In the genomic region with DNA sequence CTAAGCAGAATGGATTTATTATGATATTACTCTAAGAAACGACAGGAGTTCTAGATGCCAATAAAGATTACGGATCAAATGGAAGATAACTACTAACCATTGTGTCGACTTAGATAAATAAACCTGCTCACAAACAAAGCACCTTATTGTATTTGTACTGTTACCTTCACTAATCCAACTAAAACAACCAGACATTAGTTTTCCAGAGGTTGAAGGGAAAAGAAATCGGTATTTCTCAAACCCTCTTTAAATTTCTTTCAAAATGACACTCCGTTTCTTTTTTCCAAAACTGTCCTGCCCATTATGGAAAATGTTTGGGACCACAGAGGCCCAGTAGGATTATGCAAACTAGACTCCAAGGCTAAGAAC, we compare ENCODE assay signal across 11 cellular contexts. TPM values are rescaled to one million over a fixed set of nuclear protein-coding genes. Genes with fewer than 3 reads are reported as not detected.
DNase-seq lines count a peak whose midpoint lies in the region; ATAC-seq and TF ChIP-seq lines count a peak whose summit lies in the region.
"Had no signal": no experiment of that assay in that cellular context is flagged by ENCODE, and none has a peak within 500 bp of the region (broad histone marks: within the 10 kb centered on the region; RNA-seq: fewer than 3 reads in every experiment).

No MANE protein-coding gene starts in this region.

- peaks cover 4% of the 10 kb centered on the region for H3K79me1 ChIP-seq in mesenchymal stem cell (replicated peaks; ENCODE audit: low read length, poor library complexity, severe bottlenecking)

- no peak overlapping the region for H2BK12ac ChIP-seq in mesenchymal stem cell (ENCODE audit: low read length in 2 of 2)

- peak overlapping the region; percentile 42 for H3K27ac Mint-ChIP-seq in activated naive CD4-positive, alpha-beta T cell treated with anti-CD3 and anti-CD28 coated beads for 36 hours
- peak overlapping the region; percentile 78 for H3K27ac Mint-ChIP-seq in activated naive CD8-positive, alpha-beta T cell treated with anti-CD3 and anti-CD28 coated beads for 36 hours

- H3K23ac ChIP-seq in mesenchymal stem cell (ENCODE audit: low read length in 2 of 2), result no peak overlapping the region

- intact Hi-C loops in activated naive CD4-positive, alpha-beta T cell treated with anti-CD3 and anti-CD28 coated beads for 36 hours (cut with micrococcal nuclease), result no loop called here
- intact Hi-C loops in thyroid gland (cut with DNase I), result loop anchor here (10.0 kb wide), 1 partner anchor 55 kb away; no protein-coding TSS in a partner anchor
- intact Hi-C loops in lower leg skin (cut with DNase I; ENCODE audit: low total_unique reads), result no loop called here

- no peak overlapping the region for H3K9ac ChIP-seq in mesenchymal stem cell (ENCODE audit: low read length)
- H3K9ac ChIP-seq: BLaER1 had no signal

- H2BK15ac ChIP-seq in mesenchymal stem cell (ENCODE audit: low read depth, poor library complexity, severe bottlenecking), result no peak overlapping the region

- CTCF ChIA-PET in activated naive CD4-positive, alpha-beta T cell treated with anti-CD3 and anti-CD28 coated beads for 36 hours (lab: Charles Lee), result interaction anchor here (0.6 to 1.3 kb wide), 3 partner anchors 13 to 196 kb away, joined by 3 to 6 read pairs (median 3); no protein-coding TSS in a partner anchor

- no peak overlapping the region for H2BK5ac ChIP-seq in mesenchymal stem cell (ENCODE audit: low read depth, low read length, poor library complexity, severe bottlenecking)

- peak overlapping the region; percentile 98 for H3K4me3 Mint-ChIP-seq in activated naive CD4-positive, alpha-beta T cell treated with anti-CD3 and anti-CD28 coated beads for 36 hours
- peak overlapping the region; percentile 94 for H3K4me3 Mint-ChIP-seq in activated naive CD8-positive, alpha-beta T cell treated with anti-CD3 and anti-CD28 coated beads for 36 hours

- H2AK5ac ChIP-seq in mesenchymal stem cell (ENCODE audit: low read length, severe bottlenecking), result no peak overlapping the region

- DNase-seq in activated naive CD4-positive, alpha-beta T cell treated with anti-CD3 and anti-CD28 coated beads for 36 hours, result no peak
- no peak for DNase-seq in activated naive CD4-positive, alpha-beta T cell treated with anti-CD3 and anti-CD28 coated beads, Interleukin-2, amount 50 U/mL, for 16 hours
- DNase-seq in activated naive CD8-positive, alpha-beta T cell treated with anti-CD3 and anti-CD28 coated beads for 36 hours, result no peak
- DNase-seq in mesenchymal stem cell, result no peak
- no peak for DNase-seq in thyroid gland
- no peak for DNase-seq in NCI-H748 (lab: John Stamatoyannopoulos, UW; ENCODE audit: unreplicated experiment)
- DNase-seq in lower leg skin (ENCODE audit: low spot score in 2 of 2), result no peak
- DNase-seq: NCI-H1930 had no signal

- H3K27me3 Mint-ChIP-seq in activated naive CD4-positive, alpha-beta T cell treated with anti-CD3 and anti-CD28 coated beads for 36 hours (ENCODE audit: low read depth), result no peaks in the 10 kb centered on the region
- no peaks in the 10 kb centered on the region for H3K27me3 Mint-ChIP-seq in activated naive CD8-positive, alpha-beta T cell treated with anti-CD3 and anti-CD28 coated beads for 36 hours

- H3K9me3 ChIP-seq in mesenchymal stem cell (ENCODE audit: control insufficient read depth, low read length) (no peaks in the 10 kb centered on the region), thyroid gland (no peaks in the 10 kb centered on the region)
- H3K9me3 ChIP-seq: BLaER1, pancreas had no signal

- no peak overlapping the region for H4K91ac ChIP-seq in mesenchymal stem cell (ENCODE audit: low read length)

- no peak overlapping the region for H3K14ac ChIP-seq in mesenchymal stem cell (ENCODE audit: low read length in 2 of 2)

- no peak overlapping the region for H2AFZ ChIP-seq in mesenchymal stem cell (ENCODE audit: low read depth, low read length)

- H3K4me3 ChIP-seq in mesenchymal stem cell (ENCODE audit: insufficient read depth in 1 of 2, low read depth in 1 of 2, low read length in 2 of 2), result peak overlapping the region in 1 of 2 experiments; percentile 96
- H3K4me3 ChIP-seq in thyroid gland (replicated peaks in 1 of 3), result peak overlapping the region in 2 of 3 donors; percentile 8 to 98
- no peak overlapping the region for H3K4me3 ChIP-seq in lower leg skin (ENCODE audit: low read depth, poor library complexity, severe bottlenecking)
- H3K4me3 ChIP-seq: BLaER1 had no signal

- TF ChIP-seq CTCF in thyroid gland (IDR thresholded peaks at IDR 0.05) (no peak), lower leg skin (IDR thresholded peaks at IDR 0.05) (no peak)

- no peak for ATAC-seq in GM21381 (IDR thresholded peaks at IDR 0.05; ENCODE audit: unreplicated experiment)
- ATAC-seq: pancreas had no signal

- no peaks in the 10 kb centered on the region for H3K9me3 Mint-ChIP-seq in activated naive CD4-positive, alpha-beta T cell treated with anti-CD3 and anti-CD28 coated beads for 36 hours
- no peaks in the 10 kb centered on the region for H3K9me3 Mint-ChIP-seq in activated naive CD8-positive, alpha-beta T cell treated with anti-CD3 and anti-CD28 coated beads for 36 hours

- H3K4ac ChIP-seq in mesenchymal stem cell (ENCODE audit: low read depth in 1 of 2, low read length in 2 of 2), result no peak overlapping the region

- H3K36me3 Mint-ChIP-seq in activated naive CD4-positive, alpha-beta T cell treated with anti-CD3 and anti-CD28 coated beads for 36 hours (ENCODE audit: low read depth), result peaks cover 13% of the 10 kb centered on the region
- peaks cover 20% of the 10 kb centered on the region for H3K36me3 Mint-ChIP-seq in activated naive CD8-positive, alpha-beta T cell treated with anti-CD3 and anti-CD28 coated beads for 36 hours

- 71% methylated on average over 4 of the region's 5 CpGs for WGBS in mesenchymal stem cell
- WGBS in thyroid gland, 2 donors, result 55 to 59% methylated on average over 5 of the region's 5 CpGs
- WGBS in lower leg skin, 2 donors, result 61 to 65% methylated on average over 5 of the region's 5 CpGs

- H3K18ac ChIP-seq in mesenchymal stem cell (ENCODE audit: low read depth in 1 of 2, low read length in 2 of 2), result no peak overlapping the region

- no peak overlapping the region for H2BK120ac ChIP-seq in mesenchymal stem cell (ENCODE audit: low read depth, low read length)

- TF ChIP-seq POLR2A in thyroid gland (IDR thresholded peaks at IDR 0.05) (no peak), lower leg skin (IDR thresholded peaks at IDR 0.05) (no peak)

- H3K4me1 ChIP-seq in mesenchymal stem cell (ENCODE audit: control insufficient read depth, insufficient read depth, low read depth, low read length) (peaks cover 5% of the 10 kb centered on the region), thyroid gland (peaks cover 13 to 24% of the 10 kb centered on the region in 2 donors)

- H3K4me1 Mint-ChIP-seq in activated naive CD4-positive, alpha-beta T cell treated with anti-CD3 and anti-CD28 coated beads for 36 hours (ENCODE audit: low read depth), result peaks cover 50% of the 10 kb centered on the region
- H3K4me1 Mint-ChIP-seq in activated naive CD8-positive, alpha-beta T cell treated with anti-CD3 and anti-CD28 coated beads for 36 hours, result peaks cover 46% of the 10 kb centered on the region

- H3K27ac ChIP-seq in mesenchymal stem cell (ENCODE audit: low read length, poor library complexity, severe bottlenecking) (no peak overlapping the region), thyroid gland (peak overlapping the region; percentile 90 to 97 (median 95))
- H3K27ac ChIP-seq: BLaER1 had no signal

- H3K27me3 ChIP-seq in mesenchymal stem cell (ENCODE audit: control insufficient read depth in 1 of 2, insufficient read depth in 1 of 2, low read length in 2 of 2) (no peaks in the 10 kb centered on the region), thyroid gland (no peaks in the 10 kb centered on the region)
- H3K27me3 ChIP-seq: pancreas had no signal

- H3K36me3 ChIP-seq in mesenchymal stem cell (ENCODE audit: control insufficient read depth in 1 of 2, insufficient read depth in 2 of 2, low read depth in 1 of 2, low read length in 2 of 2) (no peaks in the 10 kb centered on the region), thyroid gland (no peaks in the 10 kb centered on the region)
- H3K36me3 ChIP-seq: BLaER1, pancreas had no signal

- H3K4me2 ChIP-seq in mesenchymal stem cell (ENCODE audit: low read length, poor library complexity, severe bottlenecking), result peak overlapping the region; percentile 56

- H4K8ac ChIP-seq in mesenchymal stem cell (ENCODE audit: low read length), result no peak overlapping the region

RNA-seq across cellular contexts. Expression of a gene that starts 2.8 kb away (rescaled TPM):
- 10 to 100 TPM; 44.3 to 51.4 TPM for total RNA-seq in activated naive CD4-positive, alpha-beta T cell treated with anti-CD3 and anti-CD28 coated beads for 36 hours
- 10 to 100 TPM; 68.0 to 69.9 TPM for total RNA-seq in activated naive CD8-positive, alpha-beta T cell treated with anti-CD3 and anti-CD28 coated beads for 36 hours
- 8.1 TPM for polyA plus RNA-seq in mesenchymal stem cell (2013, experiment 1 of 2)
- 8.7 TPM for polyA plus RNA-seq in mesenchymal stem cell (2013, experiment 2 of 2)
- 10 to 100 TPM; 29.8 to 51.0 (median 47.1) TPM for total RNA-seq in thyroid gland
- total RNA-seq in lower leg skin, result 10 to 100 TPM; 10.6 to 15.2 (median 12.5) TPM
